ENCODE assay signal across 1 cellular context in the genomic region with DNA sequence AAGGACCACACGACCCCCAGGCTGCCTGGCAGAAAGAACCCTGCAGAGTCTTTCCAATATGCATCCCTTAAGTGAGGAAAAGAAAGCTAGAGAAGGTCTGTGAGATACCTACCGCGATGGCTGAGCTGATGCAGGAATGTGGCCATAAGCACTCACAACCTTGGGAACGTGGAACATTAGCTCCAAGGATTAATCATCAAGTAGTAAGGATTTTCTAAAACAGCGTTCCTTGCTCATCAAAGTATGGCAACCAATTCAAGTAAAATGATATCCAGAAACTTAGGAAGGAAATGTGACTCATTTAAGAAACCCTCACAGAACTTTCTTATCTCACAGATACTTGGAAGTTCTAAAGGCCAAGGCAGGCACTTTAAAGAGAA.
TF ChIP-seq lines count a peak whose summit lies in the region.

No MANE protein-coding gene starts in this region.

TF ChIP-seq in GM12878, 131 proteins besides CTCF, POLR2A, EP300 and RAD21 (continued from another document):
- TF ChIP-seq, protein P1, sequence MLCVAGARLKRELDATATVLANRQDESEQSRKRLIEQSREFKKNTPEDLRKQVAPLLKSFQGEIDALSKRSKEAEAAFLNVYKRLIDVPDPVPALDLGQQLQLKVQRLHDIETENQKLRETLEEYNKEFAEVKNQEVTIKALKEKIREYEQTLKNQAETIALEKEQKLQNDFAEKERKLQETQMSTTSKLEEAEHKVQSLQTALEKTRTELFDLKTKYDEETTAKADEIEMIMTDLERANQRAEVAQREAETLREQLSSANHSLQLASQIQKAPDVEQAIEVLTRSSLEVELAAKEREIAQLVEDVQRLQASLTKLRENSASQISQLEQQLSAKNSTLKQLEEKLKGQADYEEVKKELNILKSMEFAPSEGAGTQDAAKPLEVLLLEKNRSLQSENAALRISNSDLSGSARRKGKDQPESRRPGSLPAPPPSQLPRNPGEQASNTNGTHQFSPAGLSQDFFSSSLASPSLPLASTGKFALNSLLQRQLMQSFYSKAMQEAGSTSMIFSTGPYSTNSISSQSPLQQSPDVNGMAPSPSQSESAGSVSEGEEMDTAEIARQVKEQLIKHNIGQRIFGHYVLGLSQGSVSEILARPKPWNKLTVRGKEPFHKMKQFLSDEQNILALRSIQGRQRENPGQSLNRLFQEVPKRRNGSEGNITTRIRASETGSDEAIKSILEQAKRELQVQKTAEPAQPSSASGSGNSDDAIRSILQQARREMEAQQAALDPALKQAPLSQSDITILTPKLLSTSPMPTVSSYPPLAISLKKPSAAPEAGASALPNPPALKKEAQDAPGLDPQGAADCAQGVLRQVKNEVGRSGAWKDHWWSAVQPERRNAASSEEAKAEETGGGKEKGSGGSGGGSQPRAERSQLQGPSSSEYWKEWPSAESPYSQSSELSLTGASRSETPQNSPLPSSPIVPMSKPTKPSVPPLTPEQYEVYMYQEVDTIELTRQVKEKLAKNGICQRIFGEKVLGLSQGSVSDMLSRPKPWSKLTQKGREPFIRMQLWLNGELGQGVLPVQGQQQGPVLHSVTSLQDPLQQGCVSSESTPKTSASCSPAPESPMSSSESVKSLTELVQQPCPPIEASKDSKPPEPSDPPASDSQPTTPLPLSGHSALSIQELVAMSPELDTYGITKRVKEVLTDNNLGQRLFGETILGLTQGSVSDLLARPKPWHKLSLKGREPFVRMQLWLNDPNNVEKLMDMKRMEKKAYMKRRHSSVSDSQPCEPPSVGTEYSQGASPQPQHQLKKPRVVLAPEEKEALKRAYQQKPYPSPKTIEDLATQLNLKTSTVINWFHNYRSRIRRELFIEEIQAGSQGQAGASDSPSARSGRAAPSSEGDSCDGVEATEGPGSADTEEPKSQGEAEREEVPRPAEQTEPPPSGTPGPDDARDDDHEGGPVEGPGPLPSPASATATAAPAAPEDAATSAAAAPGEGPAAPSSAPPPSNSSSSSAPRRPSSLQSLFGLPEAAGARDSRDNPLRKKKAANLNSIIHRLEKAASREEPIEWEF (IDR thresholded peaks at IDR 0.05; ENCODE audit: insufficient replicate concordance, low read depth, low read length) = no peak
- TF ChIP-seq, protein P2, sequence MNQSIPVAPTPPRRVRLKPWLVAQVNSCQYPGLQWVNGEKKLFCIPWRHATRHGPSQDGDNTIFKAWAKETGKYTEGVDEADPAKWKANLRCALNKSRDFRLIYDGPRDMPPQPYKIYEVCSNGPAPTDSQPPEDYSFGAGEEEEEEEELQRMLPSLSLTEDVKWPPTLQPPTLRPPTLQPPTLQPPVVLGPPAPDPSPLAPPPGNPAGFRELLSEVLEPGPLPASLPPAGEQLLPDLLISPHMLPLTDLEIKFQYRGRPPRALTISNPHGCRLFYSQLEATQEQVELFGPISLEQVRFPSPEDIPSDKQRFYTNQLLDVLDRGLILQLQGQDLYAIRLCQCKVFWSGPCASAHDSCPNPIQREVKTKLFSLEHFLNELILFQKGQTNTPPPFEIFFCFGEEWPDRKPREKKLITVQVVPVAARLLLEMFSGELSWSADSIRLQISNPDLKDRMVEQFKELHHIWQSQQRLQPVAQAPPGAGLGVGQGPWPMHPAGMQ (IDR thresholded peaks at IDR 0.05; ENCODE audit: borderline replicate concordance) = no peak
- no peak for TF ChIP-seq SUPT20H (IDR thresholded peaks at IDR 0.05; ENCODE audit: borderline replicate concordance, control insufficient read depth, low read depth, low read length)
